8 cellular contexts compared by ENCODE assay signal in genomic region chr15:85380217-85380859, GRCh38. TPM values are rescaled to one million over a fixed set of nuclear protein-coding genes. Genes with fewer than 3 reads are reported as not detected.
A peak's percentile ranks its signal among the peaks of the same experiment; 100 is the strongest.
DNase-seq lines count a peak whose midpoint lies in the region; ATAC-seq and TF ChIP-seq lines count a peak whose summit lies in the region.

AKAP13 (plus strand) TSS chr15:85380603; CDS start chr15:85485721, 105,118 bp downstream.

- no peaks in the 10 kb centered on the region for H3K36me3 Mint-ChIP-seq in activated naive CD4-positive, alpha-beta T cell treated with anti-CD3 and anti-CD28 coated beads, Interleukin-2, amount 50 U/mL, for 72 hours
- H3K36me3 Mint-ChIP-seq in osteocyte (ENCODE audit: unreplicated experiment): no peaks in the 10 kb centered on the region

- peak within 1 kb of the TSS; percentile 81 to 82 for H3K27ac ChIP-seq in thoracic aorta

- no peaks in the 10 kb centered on the region for H3K27me3 ChIP-seq in thoracic aorta (replicated peaks; ENCODE audit: insufficient read depth)

- H3K4me1 Mint-ChIP-seq in osteocyte (ENCODE audit: unreplicated experiment): peaks cover 42% of the 10 kb centered on the region

- H3K9me3 Mint-ChIP-seq in activated naive CD4-positive, alpha-beta T cell treated with anti-CD3 and anti-CD28 coated beads, Interleukin-2, amount 50 U/mL, for 72 hours: peaks cover 0 to 4% of the 10 kb centered on the region in 2 donors
- H3K9me3 Mint-ChIP-seq in osteocyte (ENCODE audit: unreplicated experiment): no peaks in the 10 kb centered on the region

- peak; percentile 86 for TF ChIP-seq POLR2A in GM10847 (IDR thresholded peaks at IDR 0.05; ENCODE audit: extremely low read depth, insufficient read length)

- peak; percentile 88 for ATAC-seq in HG02642 (IDR thresholded peaks at IDR 0.05; ENCODE audit: poor library complexity, unreplicated experiment)
- peak; percentile 85 to 88 for ATAC-seq in activated naive CD4-positive, alpha-beta T cell treated with anti-CD3 and anti-CD28 coated beads, Interleukin-2, amount 50 U/mL, for 72 hours
- ATAC-seq in thoracic aorta (ENCODE audit: insufficient number of reproducible peaks, low FRiP score, low read depth): peak; percentile 87

- no peaks in the 10 kb centered on the region for H3K36me3 ChIP-seq in thoracic aorta

- peak within 1 kb of the TSS; percentile 94 for H3K4me3 ChIP-seq in thoracic aorta

- H3K27me3 Mint-ChIP-seq in osteocyte (ENCODE audit: unreplicated experiment): no peaks in the 10 kb centered on the region

- peak within 1 kb of the TSS; percentile 93 for H3K4me3 Mint-ChIP-seq in osteocyte (ENCODE audit: unreplicated experiment)

- H3K27ac Mint-ChIP-seq in activated naive CD4-positive, alpha-beta T cell treated with anti-CD3 and anti-CD28 coated beads, Interleukin-2, amount 50 U/mL, for 72 hours: peak within 1 kb of the TSS; percentile 87 to 96
- peak within 1 kb of the TSS; percentile 95 for H3K27ac Mint-ChIP-seq in osteocyte (ENCODE audit: unreplicated experiment)

- intact Hi-C loops in head of caudate nucleus (cut with DNase I): no loop called here

- TF ChIP-seq CTCF in osteocyte (IDR thresholded peaks at IDR 0.05): no peak
- no peak for TF ChIP-seq CTCF in thoracic aorta (IDR thresholded peaks at IDR 0.05)

- DNase-seq in NCI-H1105 (lab: John Stamatoyannopoulos, UW) (peak; percentile 88), SKM-1 (lab: John Stamatoyannopoulos, UW; ENCODE audit: unreplicated experiment) (peak; percentile 88), head of caudate nucleus (peak; percentile 73 to 96 (median 91)), osteocyte (ENCODE audit: extremely low spot score, unreplicated experiment) (peak; percentile 98), thoracic aorta (ENCODE audit: low spot score) (peak; percentile 92)
- DNase-seq in activated naive CD4-positive, alpha-beta T cell treated with anti-CD3 and anti-CD28 coated beads, Interleukin-2, amount 50 U/mL, for 72 hours (ENCODE audit: low spot score in 2 of 2): peak; percentile 85 to 97

- H3K9me3 ChIP-seq in thoracic aorta: no peaks in the 10 kb centered on the region

- peaks cover 10 to 16% of the 10 kb centered on the region in 2 donors for H3K4me1 ChIP-seq in thoracic aorta (ENCODE audit: control insufficient read depth in 1 of 2, low read depth in 2 of 2)

RNA-seq across cellular contexts. Expression of gene AKAP13, which starts in this region (rescaled TPM):
- total RNA-seq in activated naive CD4-positive, alpha-beta T cell treated with anti-CD3 and anti-CD28 coated beads, Interleukin-2, amount 50 U/mL, for 72 hours: 100 to 1,000 TPM; 105 to 106 TPM
- total RNA-seq in osteocyte: 146 and 161 TPM in 2 replicates
- 100 to 1,000 TPM; 228 to 273 TPM for total RNA-seq in thoracic aorta

Comparison
In these comparisons a context has a peak if more than half of its experiments do, and no peak if none do; other contexts are left out.
1. Peak in every context shown above with its lines: DNase-seq, ATAC-seq, H3K4me3 ChIP-seq and H3K27ac ChIP-seq.